Comparison of ENCODE assay signal across 18 cellular contexts in genomic region chr5:38452201-38452600, GRCh38.
DNase-seq lines count a peak whose midpoint lies in the region; ATAC-seq and TF ChIP-seq lines count a peak whose summit lies in the region.
"Had no signal": no experiment of that assay in that cellular context is flagged by ENCODE, and none has a peak within 500 bp of the region (broad histone marks: within the 10 kb centered on the region; RNA-seq: fewer than 3 reads in every experiment).

No MANE protein-coding gene starts in this region.

- DNase-seq in activated naive CD4-positive, alpha-beta T cell treated with anti-CD3 and anti-CD28 coated beads, Interleukin-2, amount 50 U/mL, for 16 hours: no peak
- DNase-seq in RPMI7951 (ENCODE audit: low read depth) (peak; percentile 63), foreskin melanocyte (peak; percentile 85), renal cortical epithelial cell (ENCODE audit: low read depth) (peak; percentile 90), spleen (no peak), UCSD-AML1 (lab: John Stamatoyannopoulos, UW; ENCODE audit: unreplicated experiment) (no peak)
- DNase-seq: AML-193; CD4-positive, CD25-positive, alpha-beta regulatory T cell; DMS153; DMS79; GDM1; HCEC 1CT; IMR-90 had no signal

- H3K36me3 Mint-ChIP-seq in activated naive CD4-positive, alpha-beta T cell treated with anti-CD3 and anti-CD28 coated beads, Interleukin-2, amount 50 U/mL, for 24 hours: no peaks in the 10 kb centered on the region
- H3K36me3 Mint-ChIP-seq: CD4-positive, CD25-positive, alpha-beta regulatory T cell had no signal

- H3K27me3 ChIP-seq in spleen (replicated peaks in 1 of 7): peaks cover 0 to 94% (median 10%) of the 10 kb centered on the region in 7 donors

- no peak for TF ChIP-seq POLR2A in spleen (IDR thresholded peaks at IDR 0.05)

- no peak for ATAC-seq in HG02973 (IDR thresholded peaks at IDR 0.05; ENCODE audit: unreplicated experiment)
- ATAC-seq: A549, GM23338 had no signal

- H3K27ac ChIP-seq in spleen: no peak overlapping the region
- H3K27ac ChIP-seq: 22Rv1, A549 had no signal

- peak overlapping the region; percentile 43 for H3K27ac Mint-ChIP-seq in activated naive CD4-positive, alpha-beta T cell treated with anti-CD3 and anti-CD28 coated beads, Interleukin-2, amount 50 U/mL, for 24 hours
- H3K27ac Mint-ChIP-seq: CD4-positive, CD25-positive, alpha-beta regulatory T cell; GM23338 had no signal

- peaks cover 40% of the 10 kb centered on the region for H3K4me1 Mint-ChIP-seq in activated naive CD4-positive, alpha-beta T cell treated with anti-CD3 and anti-CD28 coated beads, Interleukin-2, amount 50 U/mL, for 24 hours
- H3K4me1 Mint-ChIP-seq: GM23338 had no signal

- no peak overlapping the region for H3K4me3 Mint-ChIP-seq in activated naive CD4-positive, alpha-beta T cell treated with anti-CD3 and anti-CD28 coated beads, Interleukin-2, amount 50 U/mL, for 24 hours
- H3K4me3 Mint-ChIP-seq: CD4-positive, CD25-positive, alpha-beta regulatory T cell; GM23338 had no signal

- peaks cover 12 to 56% (median 28%) of the 10 kb centered on the region in 6 donors for H3K4me1 ChIP-seq in spleen
- H3K4me1 ChIP-seq: A549 had no signal

- H3K9me3 ChIP-seq in spleen: no peaks in the 10 kb centered on the region
- H3K9me3 ChIP-seq: A549 had no signal

- TF ChIP-seq CTCF in spleen (IDR thresholded peaks at IDR 0.05 in 8 of 11, conservative IDR thresholded peaks at IDR 0.05 in 3 of 11): no peak

- H3K4me3 ChIP-seq in spleen: no peak overlapping the region
- H3K4me3 ChIP-seq: A549, GM23338 had no signal

- no peaks in the 10 kb centered on the region for H3K9me3 Mint-ChIP-seq in activated naive CD4-positive, alpha-beta T cell treated with anti-CD3 and anti-CD28 coated beads, Interleukin-2, amount 50 U/mL, for 24 hours
- H3K9me3 Mint-ChIP-seq: GM23338 had no signal

- intact Hi-C loops in spleen (cut with DNase I; ENCODE audit: low total_unique reads): no loop called here

- 90 to 97% (median 96%) methylated on average over 4 of the region's 4 CpGs for WGBS in spleen, 5 donors

- H3K36me3 ChIP-seq in spleen: no peaks in the 10 kb centered on the region

- H3K27me3 Mint-ChIP-seq in activated naive CD4-positive, alpha-beta T cell treated with anti-CD3 and anti-CD28 coated beads, Interleukin-2, amount 50 U/mL, for 24 hours: peaks cover 57% of the 10 kb centered on the region

Comparison
In these comparisons a context has a peak if more than half of its experiments do, and no peak if none do; other contexts are left out.
1. DNase-seq: peak in RPMI7951 (single experiment), foreskin melanocyte (single experiment) and renal cortical epithelial cell (single experiment); none in activated naive CD4-positive, alpha-beta T cell treated with anti-CD3 and anti-CD28 coated beads, Interleukin-2, amount 50 U/mL, for 16 hours (single experiment), spleen (single experiment) and UCSD-AML1 (single experiment).